ENCODE assay signal across 20 cellular contexts in genomic region chr13:20672772-20673171, GRCh38. TPM values are rescaled to one million over a fixed set of nuclear protein-coding genes. Genes with fewer than 3 reads are reported as not detected.
A peak's percentile ranks its signal among the peaks of the same experiment; 100 is the strongest.
DNase-seq lines count a peak whose midpoint lies in the region; ATAC-seq and TF ChIP-seq lines count a peak whose summit lies in the region.
"Had no signal": no experiment of that assay in that cellular context is flagged by ENCODE, and none has a peak within 500 bp of the region (broad histone marks: within the 10 kb centered on the region; RNA-seq: fewer than 3 reads in every experiment).

No MANE protein-coding gene starts in this region.

- H3K9me2 ChIP-seq in GM23248 (ENCODE audit: insufficient read depth): no peaks in the 10 kb centered on the region

- H3K9ac ChIP-seq in GM23248 (no peak overlapping the region), neural progenitor cell (no peak overlapping the region)

- H3K9me3 ChIP-seq in AG04450 (ENCODE audit: control insufficient read depth, insufficient read depth, low read length) (no peaks in the 10 kb centered on the region), GM23248 (ENCODE audit: low read depth) (no peaks in the 10 kb centered on the region), neural progenitor cell (ENCODE audit: low read depth) (no peaks in the 10 kb centered on the region)
- H3K9me3 ChIP-seq: mucosa of descending colon had no signal

- no peak overlapping the region for H3K27ac ChIP-seq in AG04450 (ENCODE audit: low read depth, low read length)
- no peak overlapping the region for H3K27ac ChIP-seq in GM23248
- peak overlapping the region in 49 of 59 donors; percentile 5 to 85 (median 71) for H3K27ac ChIP-seq in dorsolateral prefrontal cortex
- H3K27ac ChIP-seq in layer of hippocampus (ENCODE audit: low read depth, low read length): peak overlapping the region; percentile 76
- H3K27ac ChIP-seq in neural progenitor cell: no peak overlapping the region

- TF ChIP-seq CTCF in AG04450 (IDR thresholded peaks at IDR 0.05; ENCODE audit: low read depth, low read length): no peak
- TF ChIP-seq CTCF in dorsolateral prefrontal cortex (IDR thresholded peaks at IDR 0.05 in 54 of 56, conservative IDR thresholded peaks at IDR 0.05 in 2 of 56; ENCODE audit: low read depth in 1 of 56, partially characterized antibody in 56 of 56): no peak
- no peak for TF ChIP-seq CTCF in neural progenitor cell (IDR thresholded peaks at IDR 0.05)

- H3K4me1 ChIP-seq in GM23248 (ENCODE audit: insufficient read depth): no peaks in the 10 kb centered on the region
- peaks cover 18% of the 10 kb centered on the region for H3K4me1 ChIP-seq in neural progenitor cell

- POLR2A ChIA-PET in AG04450 (lab: Yijun Ruan, JAX): no interaction called here

- no peak overlapping the region for H2AFZ ChIP-seq in GM23248
- no peak overlapping the region for H2AFZ ChIP-seq in neural progenitor cell (replicated peaks)

- 17% methylated on average over 2 of the region's 2 CpGs for WGBS in GM23248 (ENCODE audit: low coverage in 1 of 2, low lambda C conversion rate in 2 of 2, missing lambda C conversion rate in 2 of 2), 2 experiments

- H3F3A ChIP-seq in GM23248 (ENCODE audit: insufficient read depth): 0 out of 2 replicates have a peak, but pooled peaks cover 3% of the 10 kb centered on the region
- no peaks in the 10 kb centered on the region for H3F3A ChIP-seq in neural progenitor cell (ENCODE audit: low read depth)

- intact Hi-C loops in dorsolateral prefrontal cortex (cut with DNase I): no loop called here

- no peak overlapping the region for H3K27ac Mint-ChIP-seq in neural progenitor cell
- H3K27ac Mint-ChIP-seq: endodermal cell had no signal

- peak; percentile 6 for DNase-seq in AG04450 (ENCODE audit: low read depth, low spot score)
- DNase-seq in GM23248: peak; percentile 41
- DNase-seq in dorsolateral prefrontal cortex: no peak
- no peak for DNase-seq in neural progenitor cell (ENCODE audit: low spot score)
- no peak for DNase-seq in NCI-H128 (lab: John Stamatoyannopoulos, UW; ENCODE audit: unreplicated experiment)
- DNase-seq in activated naive CD4-positive, alpha-beta T cell (lab: John Stamatoyannopoulos, UW): no peak
- DNase-seq: activated CD4-positive, alpha-beta T cell treated with anti-CD3 and anti-CD28 coated beads, Interleukin-2, amount 50 U/mL, for 4 hours; activated gamma-delta T cell; amniotic stem cell; cerebellar nuclear complex; COR-L47; endodermal cell; KG1; left colon; mucosa of descending colon; NCI-H1092 treated with DMSO at 0.1 percent for 48 hours; NCI-H510A treated with DMSO at 0.1 percent for 48 hours; T-helper 1 cell had no signal

- CTCF ChIA-PET in AG04450 (lab: Charles Lee): no interaction called here

- H3K9me3 Mint-ChIP-seq in neural progenitor cell: no peaks in the 10 kb centered on the region
- H3K9me3 Mint-ChIP-seq: endodermal cell had no signal

- no peak overlapping the region for H3K4me3 Mint-ChIP-seq in neural progenitor cell
- H3K4me3 Mint-ChIP-seq: endodermal cell had no signal

- no peak overlapping the region for H3K4me3 ChIP-seq in AG04450 (ENCODE audit: low read depth, low read length)
- no peak overlapping the region for H3K4me3 ChIP-seq in GM23248
- no peak overlapping the region for H3K4me3 ChIP-seq in dorsolateral prefrontal cortex
- no peak overlapping the region for H3K4me3 ChIP-seq in neural progenitor cell
- H3K4me3 ChIP-seq: mucosa of descending colon had no signal

- H3K27me3 ChIP-seq in AG04450 (ENCODE audit: control insufficient read depth, insufficient read depth, low read length) (no peaks in the 10 kb centered on the region), GM23248 (replicated peaks; ENCODE audit: insufficient read depth) (no peaks in the 10 kb centered on the region), dorsolateral prefrontal cortex (no peaks in the 10 kb centered on the region), layer of hippocampus (ENCODE audit: control insufficient read depth, insufficient read depth, low read length) (no peaks in the 10 kb centered on the region), neural progenitor cell (no peaks in the 10 kb centered on the region)

- peaks cover 7% of the 10 kb centered on the region for H3K36me3 Mint-ChIP-seq in neural progenitor cell

- no peaks in the 10 kb centered on the region for H3K79me2 ChIP-seq in GM23248 (ENCODE audit: insufficient read depth)
- no peaks in the 10 kb centered on the region for H3K79me2 ChIP-seq in neural progenitor cell (ENCODE audit: low read depth)

- no peak for ATAC-seq in GM21360 (IDR thresholded peaks at IDR 0.05; ENCODE audit: unreplicated experiment)
- ATAC-seq: left colon, mucosa of descending colon had no signal

- H4K20me1 ChIP-seq in GM23248 (ENCODE audit: insufficient read depth) (no peaks in the 10 kb centered on the region), neural progenitor cell (ENCODE audit: low read depth) (no peaks in the 10 kb centered on the region)

- H3K27me3 Mint-ChIP-seq in neural progenitor cell (ENCODE audit: insufficient read depth, low read depth): no peaks in the 10 kb centered on the region

- in situ Hi-C loops in GM23248 (cut with MboI): no loop called here

- H3K36me3 ChIP-seq in GM23248 (ENCODE audit: low read depth) (no peaks in the 10 kb centered on the region), neural progenitor cell (no peaks in the 10 kb centered on the region)

- H3K4me1 Mint-ChIP-seq in neural progenitor cell: peaks cover 8% of the 10 kb centered on the region

- H3K4me2 ChIP-seq in GM23248 (ENCODE audit: unreplicated experiment): no peak overlapping the region
- H3K4me2 ChIP-seq in neural progenitor cell: no peak overlapping the region

RNA-seq across cellular contexts. Expression of gene IL17D, which starts 30.7 kb away (rescaled TPM):
- polyA plus RNA-seq in AG04450 (2011; rRNA removed) (3.0 and 3.2 TPM in 2 replicates), GM23248 (2016; fragmentation: Nextera tagmentation; extraction: Ambion mirVana) (0.28 and 0.51 TPM in 2 replicates)
- polyA minus RNA-seq in AG04450 (2011; rRNA and poly(A)+ RNA removed): 0.39 and 0.46 TPM in 2 replicates
- 0.54 TPM in 1 of 2 replicates, not detected in the other for total RNA-seq in GM23248 (2014; rRNA removed; shearing (Covaris generic))
- total RNA-seq in dorsolateral prefrontal cortex (10 to 100 TPM; 24.8 to 94.2 (median 42.4) TPM), neural progenitor cell (ENCODE audit: low replicate concordance) (1.4 and 2.6 TPM in 2 replicates)

Comparison
In these comparisons a context has a peak if more than half of its experiments do, and no peak if none do; other contexts are left out.
1. DNase-seq: peak in AG04450 (single experiment) and GM23248 (single experiment); none in dorsolateral prefrontal cortex (0 of 10), neural progenitor cell (single experiment), NCI-H128 (single experiment) and activated naive CD4-positive, alpha-beta T cell (0 of 4).
2. H3K27ac ChIP-seq: peak in dorsolateral prefrontal cortex (49 of 59) and layer of hippocampus (single experiment); none in AG04450 (single experiment), GM23248 (single experiment) and neural progenitor cell (single experiment).